16 cellular contexts compared by ENCODE assay signal in the genomic region with DNA sequence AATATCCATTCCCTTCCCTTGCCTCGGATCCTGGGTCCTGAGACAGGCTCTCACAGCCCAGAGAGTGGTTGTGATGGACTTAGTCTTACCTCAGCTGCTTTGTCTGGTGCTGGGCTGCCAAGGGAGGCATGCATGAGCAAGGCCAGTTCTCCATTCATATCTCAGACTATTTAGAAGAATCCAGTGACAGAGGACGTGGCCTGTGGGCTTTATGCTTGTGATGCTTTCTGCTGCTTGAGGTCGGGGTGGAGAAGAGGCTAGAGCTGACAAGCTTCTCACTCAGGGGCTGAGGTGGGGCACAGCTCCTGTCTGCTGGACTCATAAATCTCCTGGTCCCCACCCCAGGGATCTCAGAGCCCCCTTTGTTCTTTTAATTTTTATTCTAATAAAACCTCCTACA.
DNase-seq lines count a peak whose midpoint lies in the region; ATAC-seq lines count a peak whose summit lies in the region.
"Had no signal": no experiment of that assay in that cellular context is flagged by ENCODE, and none has a peak within 500 bp of the region (broad histone marks: within the 10 kb centered on the region; RNA-seq: fewer than 3 reads in every experiment).

No MANE protein-coding gene starts in this region.

- peaks cover 20% of the 10 kb centered on the region for H3K4me1 Mint-ChIP-seq in stimulated activated naive CD8-positive, alpha-beta T cell treated with anti-CD3 and anti-CD28 coated beads, Interleukin-15, amount 100 ng/mL, for 72 hours

- H3K27me3 Mint-ChIP-seq in stimulated activated naive CD8-positive, alpha-beta T cell treated with anti-CD3 and anti-CD28 coated beads, Interleukin-15, amount 100 ng/mL, for 72 hours, result no peaks in the 10 kb centered on the region
- H3K27me3 Mint-ChIP-seq: naive thymus-derived CD4-positive, alpha-beta T cell had no signal

- H3K9me3 Mint-ChIP-seq in stimulated activated naive CD8-positive, alpha-beta T cell treated with anti-CD3 and anti-CD28 coated beads, Interleukin-15, amount 100 ng/mL, for 72 hours, result no peaks in the 10 kb centered on the region
- H3K9me3 Mint-ChIP-seq: naive thymus-derived CD4-positive, alpha-beta T cell had no signal

- H3K27ac Mint-ChIP-seq in stimulated activated naive CD8-positive, alpha-beta T cell treated with anti-CD3 and anti-CD28 coated beads, Interleukin-15, amount 100 ng/mL, for 72 hours, result peak overlapping the region in 1 of 2 donors; percentile 60

- peak; percentile 38 for ATAC-seq in stimulated activated naive CD8-positive, alpha-beta T cell treated with anti-CD3 and anti-CD28 coated beads, Interleukin-15, amount 100 ng/mL, for 72 hours
- ATAC-seq in stimulated activated naive CD8-positive, alpha-beta T cell treated with anti-CD3 and anti-CD28 coated beads, Interleukin-15, Interleukin-2, amounts not matched to agents 100 U/mL and 50 U/mL, for 24 hours, result no peak
- ATAC-seq in GM21825 (IDR thresholded peaks at IDR 0.05; ENCODE audit: unreplicated experiment), result peak; percentile 17
- ATAC-seq in HG03354 (IDR thresholded peaks at IDR 0.05; ENCODE audit: poor library complexity, severe bottlenecking, unreplicated experiment), result peak; percentile 1
- no peak for ATAC-seq in HG03025 (IDR thresholded peaks at IDR 0.05; ENCODE audit: low FRiP score, unreplicated experiment)
- ATAC-seq: gastroesophageal sphincter; naive thymus-derived CD4-positive, alpha-beta T cell had no signal

- DNase-seq in stimulated activated naive CD8-positive, alpha-beta T cell treated with anti-CD3 and anti-CD28 coated beads, Interleukin-15, amount 100 ng/mL, for 72 hours, result no peak
- DNase-seq in stimulated activated naive CD8-positive, alpha-beta T cell treated with anti-CD3 and anti-CD28 coated beads, Interleukin-15, Interleukin-2, amounts not matched to agents 100 U/mL and 50 U/mL, for 24 hours, result no peak
- DNase-seq in AG08396 (ENCODE audit: low spot score), result no peak
- no peak for DNase-seq in MV-4-11 (lab: John Stamatoyannopoulos, UW)
- DNase-seq in SK-N-DZ (ENCODE audit: low spot score), result no peak
- DNase-seq: activated gamma-delta T cell; DMS79 treated with DMSO at 0.1 percent for 48 hours; kidney; naive thymus-derived CD4-positive, alpha-beta T cell; PC-9; stimulated activated CD4-positive, alpha-beta T cell treated with anti-CD3 and anti-CD28 coated beads, Interleukin-4, amount 100 ng/mL, for 1 hour; stimulated activated naive CD4-positive, alpha-beta T cell had no signal

- no peak overlapping the region for H3K4me3 Mint-ChIP-seq in stimulated activated naive CD8-positive, alpha-beta T cell treated with anti-CD3 and anti-CD28 coated beads, Interleukin-15, amount 100 ng/mL, for 72 hours

Comparison
In these comparisons a context has a peak if more than half of its experiments do, and no peak if none do; other contexts are left out.
1. ATAC-seq: peak in stimulated activated naive CD8-positive, alpha-beta T cell treated with anti-CD3 and anti-CD28 coated beads, Interleukin-15, amount 100 ng/mL, for 72 hours (single experiment), GM21825 (single experiment) and HG03354 (single experiment); none in stimulated activated naive CD8-positive, alpha-beta T cell treated with anti-CD3 and anti-CD28 coated beads, Interleukin-15, Interleukin-2, amounts not matched to agents 100 U/mL and 50 U/mL, for 24 hours (single experiment) and HG03025 (single experiment).